ENCODE assay signal across 3 cellular contexts in genomic region chr2:80348078-80348477, GRCh38. TPM values are rescaled to one million over a fixed set of nuclear protein-coding genes. Genes with fewer than 3 reads are reported as not detected.
"Had no signal": no experiment of that assay in that cellular context is flagged by ENCODE, and none has a peak within 500 bp of the region (broad histone marks: within the 10 kb centered on the region; RNA-seq: fewer than 3 reads in every experiment).

No MANE protein-coding gene starts in this region.

- H3K4me3 ChIP-seq: GM12878 had no signal

- ATAC-seq: GM12878 had no signal

- DNase-seq: GDM1, GF-D8 had no signal

RNA-seq across cellular contexts. Expression of gene LRRTM1, which starts 43.5 kb away (rescaled TPM):
- total RNA-seq: GM12878 had no signal
- polyA plus RNA-seq: GM12878 had no signal
